25 cellular contexts compared by ENCODE assay signal in the genomic region with DNA sequence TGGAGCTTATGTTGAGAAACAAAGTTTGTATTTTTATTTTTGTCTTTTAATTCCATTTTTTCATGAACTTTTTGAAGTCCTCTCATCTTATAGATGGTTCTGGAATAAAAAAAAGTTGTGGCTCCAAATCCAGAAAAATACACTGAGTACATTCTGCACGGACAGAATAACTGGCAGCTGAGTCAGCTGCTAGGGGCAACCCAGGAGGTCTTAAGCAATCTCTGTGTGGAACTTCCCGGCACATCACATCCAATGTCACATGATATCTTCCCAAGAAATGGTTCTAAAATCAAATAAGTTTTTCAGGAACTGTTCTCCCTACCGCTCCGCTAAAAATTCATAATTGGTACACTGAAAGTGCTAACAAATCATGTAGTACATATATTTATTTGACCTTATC. TPM values are rescaled to one million over a fixed set of nuclear protein-coding genes. Genes with fewer than 3 reads are reported as not detected.
A peak's percentile ranks its signal among the peaks of the same experiment; 100 is the strongest.
DNase-seq lines count a peak whose midpoint lies in the region; ATAC-seq, FAIRE-seq and TF ChIP-seq lines count a peak whose summit lies in the region.
"Had no signal": no experiment of that assay in that cellular context is flagged by ENCODE, and none has a peak within 500 bp of the region (broad histone marks: within the 10 kb centered on the region; RNA-seq: fewer than 3 reads in every experiment).

No MANE protein-coding gene starts in this region.

- H3K9me3 ChIP-seq in spleen, result peaks cover 3 to 31% (median 17%) of the 10 kb centered on the region in 8 donors
- H3K9me3 ChIP-seq: colonic mucosa, SJSA1 had no signal

- H3K4me3 ChIP-seq in AG09309 (ENCODE audit: control insufficient read depth, low read depth, low read length), result no peak overlapping the region
- no peak overlapping the region for H3K4me3 ChIP-seq in spleen
- H3K4me3 ChIP-seq: colonic mucosa, SJSA1, stomach had no signal

- no peak for TF ChIP-seq POLR2A in spleen (IDR thresholded peaks at IDR 0.05)

- H3K27ac ChIP-seq in spleen, result no peak overlapping the region
- H3K27ac ChIP-seq: colonic mucosa, HL-60, SJSA1, stomach had no signal

- TF ChIP-seq CTCF in AG09309 (IDR thresholded peaks at IDR 0.05; ENCODE audit: control insufficient read depth, insufficient read depth, low read depth, low read length, missing control alignments) (no peak), spleen (IDR thresholded peaks at IDR 0.05 in 8 of 11, conservative IDR thresholded peaks at IDR 0.05 in 3 of 11) (no peak)

- no peak for ATAC-seq in HG03025 (IDR thresholded peaks at IDR 0.05; ENCODE audit: low FRiP score, unreplicated experiment)
- no peak for ATAC-seq in GM18909 (IDR thresholded peaks at IDR 0.05; ENCODE audit: poor library complexity, unreplicated experiment)

- DNase-seq in AG09309 (ENCODE audit: low read depth) (peak; percentile 27), RCC 7860 (ENCODE audit: low spot score) (no peak), fibroblast of gingiva (ENCODE audit: low read depth) (peak; percentile 81), non-pigmented ciliary epithelial cell (ENCODE audit: low read depth) (peak; percentile 43), hippocampal formation (lab: John Stamatoyannopoulos, UW) (no peak), spleen (no peak)
- DNase-seq: AML-193, amniotic stem cell, colonic mucosa, glutamatergic neuron, KG1, NCI-H1092, NCI-H2081 treated with DMSO at 0.1 percent for 48 hours, NCI-H526 treated with DMSO at 0.1 percent for 48 hours, OCI-M1, stomach had no signal

- no peaks in the 10 kb centered on the region for H3K4me1 ChIP-seq in spleen
- H3K4me1 ChIP-seq: Caco-2, colonic mucosa, SJSA1, stomach had no signal

- H3K36me3 ChIP-seq in spleen, result no peaks in the 10 kb centered on the region
- H3K36me3 ChIP-seq: colonic mucosa, SJSA1, stomach had no signal

- peaks cover 0 to 27% (median 0%) of the 10 kb centered on the region in 7 donors for H3K27me3 ChIP-seq in spleen (replicated peaks in 1 of 7)
- H3K27me3 ChIP-seq: colonic mucosa, stomach had no signal

- 68 to 82% (median 75%) methylated on average over 4 of the region's 4 CpGs for WGBS in spleen, 5 donors

- peak; percentile 20 for FAIRE-seq in RCC 7860 (lab: Jason Lieb, UNC)
- FAIRE-seq: endometrium had no signal

- intact Hi-C loops in spleen (cut with DNase I; ENCODE audit: low total_unique reads), result no loop called here

RNA-seq across cellular contexts. Expression of gene SLC13A3, which starts 29.8 kb away (rescaled TPM):
- total RNA-seq in spleen, result 1 to 10 TPM in 2 of 7 donors, under 1 TPM in 4, not detected in 1; 0.34 to 1.7 (median 0.64) TPM
- polyA plus RNA-seq in spleen, result under 1 TPM; 0.16 to 0.17 (median 0.17) TPM
- total RNA-seq: G401; lung microvascular endothelial cell; SJSA1; T-helper 2 cell treated with Interferon-gamma antibody and Interleukin-4, amounts not matched to agents 100 ng/mL and 5 ng/mL, for 36 hours had no signal

Comparison
In these comparisons a context has a peak if more than half of its experiments do, and no peak if none do; other contexts are left out.
1. DNase-seq: peak in AG09309 (single experiment), fibroblast of gingiva (single experiment) and non-pigmented ciliary epithelial cell (single experiment); none in RCC 7860 (single experiment), hippocampal formation (0 of 2) and spleen (single experiment).